Comparison of ENCODE assay signal across 23 cellular contexts in genomic region chr2:165891943-165892342, GRCh38.
"Had no signal": no experiment of that assay in that cellular context is flagged by ENCODE, and none has a peak within 500 bp of the region (broad histone marks: within the 10 kb centered on the region; RNA-seq: fewer than 3 reads in every experiment).

No MANE protein-coding gene starts in this region.

- H3K9me3 Mint-ChIP-seq: mesothelial cell of epicardium; naive B cell; natural killer cell treated with Interleukin-12 subunit alpha and Interleukin-12 subunit beta and Interleukin-15 and Interleukin-18, amount 100 ng/mL, for 72 hours; stimulated activated naive B cell treated with anti-CD40 and anti-IgM and Interleukin-4, amounts not matched to agents 10 μg/mL and 1 μg/mL and 100 μg/mL, for 72 hours; stimulated activated naive CD8-positive, alpha-beta T cell treated with anti-CD3 and anti-CD28 coated beads, Interleukin-15, Interleukin-2, amounts not matched to agents 100 ng/mL and 50 ng/mL, for 24 hours had no signal

- H3K27ac ChIP-seq: dorsolateral prefrontal cortex, esophagus muscularis mucosa, left lung, neutrophil, pancreas, thoracic aorta, upper lobe of left lung had no signal

- DNase-seq: dorsolateral prefrontal cortex; effector CD4-positive, alpha-beta T cell; head of caudate nucleus; left cardiac atrium; left lung; mesenchymal stem cell; mucosa of descending colon; naive B cell; pancreas; stimulated activated CD4-positive, alpha-beta T cell treated with anti-CD3 and anti-CD28 coated beads, Interleukin-4, amount 100 ng/mL, for 4 hours; stimulated activated naive B cell treated with anti-CD40 and anti-IgM and Interleukin-4, amounts not matched to agents 10 μg/mL and 1 μg/mL and 100 μg/mL, for 72 hours; upper lobe of left lung had no signal

- H3K4me1 ChIP-seq: esophagus muscularis mucosa, pancreas had no signal

- H3K9me3 ChIP-seq: esophagus muscularis mucosa, left lung, mucosa of descending colon, neutrophil, pancreas, thoracic aorta, tibial nerve, upper lobe of left lung had no signal

- ATAC-seq: left cardiac atrium; left lung; mucosa of descending colon; natural killer cell treated with Interleukin-12 subunit alpha and Interleukin-12 subunit beta and Interleukin-15 and Interleukin-18, amount 100 ng/mL, for 72 hours; pancreas; sciatic nerve; stimulated activated naive B cell treated with anti-CD40 and anti-IgM and Interleukin-4, amounts not matched to agents 10 μg/mL and 1 μg/mL and 100 μg/mL, for 72 hours had no signal

- FAIRE-seq: colon, urothelium cell line had no signal

- H3K27me3 Mint-ChIP-seq: naive B cell; natural killer cell treated with Interleukin-12 subunit alpha and Interleukin-12 subunit beta and Interleukin-15 and Interleukin-18, amount 100 ng/mL, for 72 hours; stimulated activated naive B cell treated with anti-CD40 and anti-IgM and Interleukin-4, amounts not matched to agents 10 μg/mL and 1 μg/mL and 100 μg/mL, for 72 hours; stimulated activated naive CD8-positive, alpha-beta T cell treated with anti-CD3 and anti-CD28 coated beads, Interleukin-15, Interleukin-2, amounts not matched to agents 100 ng/mL and 50 ng/mL, for 24 hours had no signal

- H3K4me3 ChIP-seq: dorsolateral prefrontal cortex, esophagus muscularis mucosa, left lung, mucosa of descending colon, pancreas, thoracic aorta, tibial nerve, upper lobe of left lung had no signal

- H3K27ac Mint-ChIP-seq: mesothelial cell of epicardium; naive B cell; natural killer cell treated with Interleukin-12 subunit alpha and Interleukin-12 subunit beta and Interleukin-15 and Interleukin-18, amount 100 ng/mL, for 72 hours; stimulated activated naive B cell treated with anti-CD40 and anti-IgM and Interleukin-4, amounts not matched to agents 10 μg/mL and 1 μg/mL and 100 μg/mL, for 72 hours; stimulated activated naive CD8-positive, alpha-beta T cell treated with anti-CD3 and anti-CD28 coated beads, Interleukin-15, Interleukin-2, amounts not matched to agents 100 ng/mL and 50 ng/mL, for 24 hours had no signal

- H3K36me3 ChIP-seq: neutrophil had no signal

- H3K27me3 ChIP-seq: dorsolateral prefrontal cortex, esophagus muscularis mucosa, left lung, neutrophil, pancreas, tibial nerve, upper lobe of left lung had no signal

- H3K4me3 Mint-ChIP-seq: mesothelial cell of epicardium; naive B cell; natural killer cell treated with Interleukin-12 subunit alpha and Interleukin-12 subunit beta and Interleukin-15 and Interleukin-18, amount 100 ng/mL, for 72 hours; neural crest cell; stimulated activated naive B cell treated with anti-CD40 and anti-IgM and Interleukin-4, amounts not matched to agents 10 μg/mL and 1 μg/mL and 100 μg/mL, for 72 hours; stimulated activated naive CD8-positive, alpha-beta T cell treated with anti-CD3 and anti-CD28 coated beads, Interleukin-15, Interleukin-2, amounts not matched to agents 100 ng/mL and 50 ng/mL, for 24 hours had no signal
